In the genomic region with DNA sequence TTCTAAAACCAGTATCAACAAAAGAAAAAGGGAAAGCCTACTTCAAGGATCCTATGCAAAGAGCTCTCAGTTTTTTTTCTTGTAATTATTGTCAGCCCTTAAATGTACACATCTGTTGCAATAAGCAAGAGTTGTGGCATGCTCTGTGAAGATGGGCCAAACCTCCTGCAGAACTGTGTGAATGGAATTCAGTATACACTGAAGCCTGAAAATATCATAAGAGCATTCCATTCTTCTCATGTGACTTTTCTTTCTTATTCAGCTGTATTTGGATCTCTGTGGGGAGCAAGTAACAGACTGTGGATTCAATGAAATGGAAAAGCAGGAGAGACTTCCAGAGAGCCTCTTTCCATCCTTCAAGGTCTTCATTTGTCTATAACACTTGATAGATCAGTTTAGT, we compare ENCODE assay signal across 22 cellular contexts.
DNase-seq lines count a peak whose midpoint lies in the region; ATAC-seq and TF ChIP-seq lines count a peak whose summit lies in the region.
"Had no signal": no experiment of that assay in that cellular context is flagged by ENCODE, and none has a peak within 500 bp of the region (broad histone marks: within the 10 kb centered on the region; RNA-seq: fewer than 3 reads in every experiment).

No MANE protein-coding gene starts in this region.

- no peak for ATAC-seq in activated CD8-positive, alpha-beta memory T cell treated with anti-CD3 and anti-CD28 coated beads, Interleukin-2, amount 10 ng/mL, durations not matched to agents 7 days and 5 days
- ATAC-seq in naive thymus-derived CD4-positive, alpha-beta T cell, result no peak
- ATAC-seq: HCT116, K562, Right ventricle myocardium inferior, T-helper 17 cell had no signal

- H3K27me3 ChIP-seq in SJSA1 (replicated peaks), result no peaks in the 10 kb centered on the region
- H3K27me3 ChIP-seq in naive thymus-derived CD4-positive, alpha-beta T cell (ENCODE audit: control insufficient read depth in 2 of 2, insufficient read depth in 2 of 2, low read length in 2 of 2), result no peaks in the 10 kb centered on the region
- H3K27me3 ChIP-seq: esophagus squamous epithelium, sigmoid colon had no signal

- peaks cover 13% of the 10 kb centered on the region for H3K4me1 ChIP-seq in SJSA1 (replicated peaks)
- H3K4me1 ChIP-seq in mesodermal cell (ENCODE audit: control insufficient read depth, insufficient read depth, low read length, poor library complexity, severe bottlenecking), result peaks cover 9% of the 10 kb centered on the region
- no peaks in the 10 kb centered on the region for H3K4me1 ChIP-seq in naive thymus-derived CD4-positive, alpha-beta T cell (ENCODE audit: control insufficient read depth in 2 of 2, insufficient read depth in 2 of 2, low read length in 2 of 2)
- H3K4me1 ChIP-seq: esophagus squamous epithelium had no signal

- TF ChIP-seq CTCF in AG09319 (IDR thresholded peaks at IDR 0.05; ENCODE audit: low read depth, low read length) (no peak), epithelial cell of esophagus (IDR thresholded peaks at IDR 0.05; ENCODE audit: insufficient read depth, low read depth, low read length, missing control alignments) (no peak)

- CTCF ChIA-PET in activated CD8-positive, alpha-beta memory T cell treated with anti-CD3 and anti-CD28 coated beads, Interleukin-2, amount 10 ng/mL, durations not matched to agents 7 days and 5 days (lab: Charles Lee), result no interaction called here
- CTCF ChIA-PET in naive thymus-derived CD4-positive, alpha-beta T cell (lab: Charles Lee), result no interaction called here

- H3K36me3 Mint-ChIP-seq in activated CD8-positive, alpha-beta memory T cell treated with anti-CD3 and anti-CD28 coated beads, Interleukin-2, amount 10 ng/mL, durations not matched to agents 7 days and 5 days, result peaks cover 3% of the 10 kb centered on the region
- peaks cover 0 to 2% (median 0%) of the 10 kb centered on the region in 5 donors for H3K36me3 Mint-ChIP-seq in naive thymus-derived CD4-positive, alpha-beta T cell
- H3K36me3 Mint-ChIP-seq: brain had no signal

- H3K27me3 Mint-ChIP-seq in activated CD8-positive, alpha-beta memory T cell treated with anti-CD3 and anti-CD28 coated beads, Interleukin-2, amount 10 ng/mL, durations not matched to agents 7 days and 5 days, result peaks cover 10% of the 10 kb centered on the region
- H3K27me3 Mint-ChIP-seq in naive thymus-derived CD4-positive, alpha-beta T cell, result peaks cover 0 to 13% (median 6%) of the 10 kb centered on the region in 5 donors
- H3K27me3 Mint-ChIP-seq: brain had no signal

- H3K9me3 Mint-ChIP-seq in activated CD8-positive, alpha-beta memory T cell treated with anti-CD3 and anti-CD28 coated beads, Interleukin-2, amount 10 ng/mL, durations not matched to agents 7 days and 5 days (ENCODE audit: low read depth), result peaks cover 2% of the 10 kb centered on the region
- H3K9me3 Mint-ChIP-seq in naive thymus-derived CD4-positive, alpha-beta T cell, result peaks cover 0 to 6% (median 0%) of the 10 kb centered on the region in 11 donors
- H3K9me3 Mint-ChIP-seq: activated naive CD4-positive, alpha-beta T cell treated with anti-CD3 and anti-CD28 coated beads for 36 hours had no signal

- H3K27ac Mint-ChIP-seq in activated CD8-positive, alpha-beta memory T cell treated with anti-CD3 and anti-CD28 coated beads, Interleukin-2, amount 10 ng/mL, durations not matched to agents 7 days and 5 days, result no peak overlapping the region
- H3K27ac Mint-ChIP-seq in naive thymus-derived CD4-positive, alpha-beta T cell, result no peak overlapping the region
- H3K27ac Mint-ChIP-seq: activated naive CD4-positive, alpha-beta T cell treated with anti-CD3 and anti-CD28 coated beads for 36 hours; brain; T-helper 17 cell had no signal

- intact Hi-C loops in naive thymus-derived CD4-positive, alpha-beta T cell (cut with micrococcal nuclease), result no loop called here

- H3K4me3 Mint-ChIP-seq in activated CD8-positive, alpha-beta memory T cell treated with anti-CD3 and anti-CD28 coated beads, Interleukin-2, amount 10 ng/mL, durations not matched to agents 7 days and 5 days, result no peak overlapping the region
- no peak overlapping the region for H3K4me3 Mint-ChIP-seq in naive thymus-derived CD4-positive, alpha-beta T cell
- H3K4me3 Mint-ChIP-seq: activated naive CD4-positive, alpha-beta T cell treated with anti-CD3 and anti-CD28 coated beads for 36 hours; brain; T-helper 17 cell had no signal

- H3K36me3 ChIP-seq in SJSA1 (no peaks in the 10 kb centered on the region), mesodermal cell (ENCODE audit: control insufficient read depth, insufficient read depth, low read length) (no peaks in the 10 kb centered on the region)
- H3K36me3 ChIP-seq in naive thymus-derived CD4-positive, alpha-beta T cell (ENCODE audit: control insufficient read depth in 2 of 3, insufficient read depth in 3 of 3, low read length in 3 of 3), result no peaks in the 10 kb centered on the region
- H3K36me3 ChIP-seq: esophagus squamous epithelium, sigmoid colon, WERI-Rb-1 had no signal

- no peaks in the 10 kb centered on the region for H3K4me1 Mint-ChIP-seq in activated CD8-positive, alpha-beta memory T cell treated with anti-CD3 and anti-CD28 coated beads, Interleukin-2, amount 10 ng/mL, durations not matched to agents 7 days and 5 days
- peaks cover 0 to 4% (median 0%) of the 10 kb centered on the region in 7 donors for H3K4me1 Mint-ChIP-seq in naive thymus-derived CD4-positive, alpha-beta T cell
- H3K4me1 Mint-ChIP-seq: T-helper 17 cell had no signal

- H3K27ac ChIP-seq in SJSA1, result peak overlapping the region; percentile 5; the same call in 1 of the 2 replicates
- peak overlapping the region; percentile 78 for H3K27ac ChIP-seq in mesodermal cell (ENCODE audit: low read depth, low read length, severe bottlenecking)
- H3K27ac ChIP-seq in naive thymus-derived CD4-positive, alpha-beta T cell (ENCODE audit: low read depth, low read length), result no peak overlapping the region
- H3K27ac ChIP-seq: esophagus squamous epithelium, sigmoid colon, WERI-Rb-1 had no signal

- POLR2A ChIA-PET in naive thymus-derived CD4-positive, alpha-beta T cell (lab: Charles Lee), result no interaction called here

- DNase-seq in AG09319 (ENCODE audit: extremely low read depth, low read depth), result peak; percentile 22
- no peak for DNase-seq in SJSA1 (ENCODE audit: low read depth in 1 of 2, low spot score in 2 of 2)
- DNase-seq in epithelial cell of esophagus (ENCODE audit: low read depth), result peak; percentile 38
- no peak for DNase-seq in activated CD8-positive, alpha-beta memory T cell treated with anti-CD3 and anti-CD28 coated beads, Interleukin-2, amount 10 ng/mL, durations not matched to agents 7 days and 5 days
- DNase-seq in activated gamma-delta T cell treated with Interleukin-2 at 50 U/mL for 16 hours, result no peak
- DNase-seq in NCI-H1105 treated with DMSO at 0.1 percent for 48 hours (lab: John Stamatoyannopoulos, UW), result no peak
- DNase-seq in naive thymus-derived CD4-positive, alpha-beta T cell, result no peak
- DNase-seq: activated CD4-positive, alpha-beta T cell treated with anti-CD3 and anti-CD28 coated beads, Interleukin-2, amount 50 U/mL, for 4 hours; activated naive CD4-positive, alpha-beta T cell treated with anti-CD3 and anti-CD28 coated beads for 36 hours; AML-193; Caco-2; esophagus squamous epithelium; NCI-H2029; NCI-H510A; sigmoid colon; T-helper 17 cell; WERI-Rb-1 had no signal

- H3K4me3 ChIP-seq in SJSA1, result no peak overlapping the region
- no peak overlapping the region for H3K4me3 ChIP-seq in epithelial cell of esophagus (ENCODE audit: low read length)
- H3K4me3 ChIP-seq in mesodermal cell (ENCODE audit: extremely low read depth, insufficient read depth, low read length, poor library complexity, severe bottlenecking), result no peak overlapping the region
- no peak overlapping the region for H3K4me3 ChIP-seq in naive thymus-derived CD4-positive, alpha-beta T cell (ENCODE audit: low read length)
- H3K4me3 ChIP-seq: esophagus squamous epithelium, K562, sigmoid colon had no signal

- H3K9me3 ChIP-seq in SJSA1 (replicated peaks), result 0 out of 2 replicates have a peak, but pooled peaks cover 3% of the 10 kb centered on the region
- peaks cover 6% of the 10 kb centered on the region for H3K9me3 ChIP-seq in mesodermal cell (ENCODE audit: control insufficient read depth, low read length)
- H3K9me3 ChIP-seq in naive thymus-derived CD4-positive, alpha-beta T cell (ENCODE audit: control insufficient read depth in 2 of 3, low read length in 3 of 3), result no peaks in the 10 kb centered on the region
- H3K9me3 ChIP-seq: Caco-2, esophagus squamous epithelium, sigmoid colon had no signal

Comparison
In these comparisons a context has a peak if more than half of its experiments do, and no peak if none do; other contexts are left out.
1. DNase-seq: peak in AG09319 (single experiment) and epithelial cell of esophagus (single experiment); none in SJSA1 (0 of 2), activated CD8-positive, alpha-beta memory T cell treated with anti-CD3 and anti-CD28 coated beads, Interleukin-2, amount 10 ng/mL, durations not matched to agents 7 days and 5 days (single experiment), activated gamma-delta T cell treated with Interleukin-2 at 50 U/mL for 16 hours (single experiment), NCI-H1105 treated with DMSO at 0.1 percent for 48 hours (single experiment) and naive thymus-derived CD4-positive, alpha-beta T cell (0 of 9).